Comparison of ENCODE assay signal across 1 cellular context in the genomic region with DNA sequence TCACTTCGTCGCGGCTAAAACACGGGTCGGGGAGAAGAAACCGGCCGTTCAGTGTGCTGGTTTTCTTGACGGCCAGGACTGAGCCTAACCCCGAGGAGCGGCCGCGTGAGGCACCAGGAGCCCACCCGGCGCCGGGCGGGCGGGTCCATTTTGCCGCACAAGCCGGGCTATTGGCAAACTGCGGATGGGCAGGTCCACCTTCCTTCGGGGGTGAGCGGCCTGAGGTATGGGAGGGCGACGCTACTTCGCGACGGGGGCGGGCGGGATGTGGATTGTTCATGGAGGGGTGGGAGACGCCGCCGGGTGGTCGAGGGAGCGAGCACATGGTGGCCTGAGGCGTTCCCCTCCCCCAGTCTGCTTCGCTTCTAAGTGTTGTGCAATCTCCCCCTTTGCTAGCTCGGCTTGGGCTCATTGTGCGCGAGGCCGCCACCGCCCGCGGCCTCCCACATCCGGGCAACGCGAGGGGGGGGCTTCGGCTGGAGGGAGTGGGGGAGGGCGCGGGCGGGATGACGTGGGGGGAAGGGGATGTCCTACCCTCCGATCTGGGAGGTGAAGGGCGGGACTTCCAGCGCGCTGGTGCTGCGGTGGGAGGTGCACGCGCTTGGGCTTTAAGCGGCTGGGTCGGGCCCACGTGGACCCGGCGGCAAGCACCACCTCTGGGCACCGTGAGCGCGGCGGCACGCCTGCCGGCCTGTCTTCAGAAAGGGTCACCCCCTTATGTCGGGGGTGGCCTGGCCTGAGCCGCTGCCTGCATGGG.
A peak's percentile ranks its signal among the peaks of the same experiment; 100 is the strongest.
TF ChIP-seq lines count a peak whose summit lies in the region.

No MANE protein-coding gene starts in this region.

TF ChIP-seq in WTC11, 78 proteins besides CTCF, POLR2A, EP300 and RAD21 (continued from another document and continues in another):
- TF ChIP-seq, protein P1, sequence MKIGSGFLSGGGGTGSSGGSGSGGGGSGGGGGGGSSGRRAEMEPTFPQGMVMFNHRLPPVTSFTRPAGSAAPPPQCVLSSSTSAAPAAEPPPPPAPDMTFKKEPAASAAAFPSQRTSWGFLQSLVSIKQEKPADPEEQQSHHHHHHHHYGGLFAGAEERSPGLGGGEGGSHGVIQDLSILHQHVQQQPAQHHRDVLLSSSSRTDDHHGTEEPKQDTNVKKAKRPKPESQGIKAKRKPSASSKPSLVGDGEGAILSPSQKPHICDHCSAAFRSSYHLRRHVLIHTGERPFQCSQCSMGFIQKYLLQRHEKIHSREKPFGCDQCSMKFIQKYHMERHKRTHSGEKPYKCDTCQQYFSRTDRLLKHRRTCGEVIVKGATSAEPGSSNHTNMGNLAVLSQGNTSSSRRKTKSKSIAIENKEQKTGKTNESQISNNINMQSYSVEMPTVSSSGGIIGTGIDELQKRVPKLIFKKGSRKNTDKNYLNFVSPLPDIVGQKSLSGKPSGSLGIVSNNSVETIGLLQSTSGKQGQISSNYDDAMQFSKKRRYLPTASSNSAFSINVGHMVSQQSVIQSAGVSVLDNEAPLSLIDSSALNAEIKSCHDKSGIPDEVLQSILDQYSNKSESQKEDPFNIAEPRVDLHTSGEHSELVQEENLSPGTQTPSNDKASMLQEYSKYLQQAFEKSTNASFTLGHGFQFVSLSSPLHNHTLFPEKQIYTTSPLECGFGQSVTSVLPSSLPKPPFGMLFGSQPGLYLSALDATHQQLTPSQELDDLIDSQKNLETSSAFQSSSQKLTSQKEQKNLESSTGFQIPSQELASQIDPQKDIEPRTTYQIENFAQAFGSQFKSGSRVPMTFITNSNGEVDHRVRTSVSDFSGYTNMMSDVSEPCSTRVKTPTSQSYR (CRISPR knock-in tag; IDR thresholded peaks at IDR 0.05) = peak; percentile 94
- TF ChIP-seq ZMAT4 (CRISPR knock-in tag; IDR thresholded peaks at IDR 0.05) (peak; percentile 32; the same call in 1 of the 2 replicates), RORB (CRISPR knock-in tag; IDR thresholded peaks at IDR 0.05) (0 out of 2 replicates have a peak, but pooled peaks have one; percentile 19), ZNF416 (CRISPR knock-in tag; IDR thresholded peaks at IDR 0.05) (no peak), ZBTB21 (CRISPR knock-in tag; IDR thresholded peaks at IDR 0.05; ENCODE audit: borderline replicate concordance) (0 out of 2 replicates have a peak, but pooled peaks have one; percentile 39), ETV6 (CRISPR knock-in tag; IDR thresholded peaks at IDR 0.05) (no peak), TP53 (CRISPR knock-in tag; IDR thresholded peaks at IDR 0.05) (0 out of 2 replicates have a peak, but pooled peaks have one; percentile 41), ATF1 (CRISPR knock-in tag; IDR thresholded peaks at IDR 0.05) (no peak), NR3C1 (CRISPR knock-in tag; conservative IDR thresholded peaks at IDR 0.05; ENCODE audit: low read depth) (no peak; the same call in 1 of the 2 replicates), MAX (CRISPR knock-in tag; IDR thresholded peaks at IDR 0.05) (peak; percentile 67; the same call in 1 of the 2 replicates), NFE2L1 (CRISPR knock-in tag; IDR thresholded peaks at IDR 0.05) (no peak), E2F1 (CRISPR knock-in tag; IDR thresholded peaks at IDR 0.05) (no peak), ATF3 (CRISPR knock-in tag; conservative IDR thresholded peaks at IDR 0.05) (peak; percentile 16; the same call in 1 of the 2 replicates), TEAD1 (CRISPR knock-in tag; IDR thresholded peaks at IDR 0.05) (no peak), RELA (CRISPR knock-in tag; IDR thresholded peaks at IDR 0.05; ENCODE audit: borderline replicate concordance) (0 out of 2 replicates have a peak, but pooled peaks have one; percentile 9), ZNF512 (CRISPR knock-in tag; IDR thresholded peaks at IDR 0.05; ENCODE audit: borderline replicate concordance) (no peak), CBFB (CRISPR knock-in tag; IDR thresholded peaks at IDR 0.05; ENCODE audit: low read depth) (no peak), NFATC4 (CRISPR knock-in tag; IDR thresholded peaks at IDR 0.05) (peak; percentile 10), CREB1 (CRISPR knock-in tag; IDR thresholded peaks at IDR 0.05) (0 out of 2 replicates have a peak, but pooled peaks have one; percentile 12), ZNF121 (CRISPR knock-in tag; IDR thresholded peaks at IDR 0.05) (no peak), USF2 (CRISPR knock-in tag; IDR thresholded peaks at IDR 0.05) (peak; percentile 32), JUN (CRISPR knock-in tag; IDR thresholded peaks at IDR 0.05) (no peak), STAT6 (CRISPR knock-in tag; conservative IDR thresholded peaks at IDR 0.05; ENCODE audit: low read depth) (no peak)
- TF ChIP-seq, protein P2, sequence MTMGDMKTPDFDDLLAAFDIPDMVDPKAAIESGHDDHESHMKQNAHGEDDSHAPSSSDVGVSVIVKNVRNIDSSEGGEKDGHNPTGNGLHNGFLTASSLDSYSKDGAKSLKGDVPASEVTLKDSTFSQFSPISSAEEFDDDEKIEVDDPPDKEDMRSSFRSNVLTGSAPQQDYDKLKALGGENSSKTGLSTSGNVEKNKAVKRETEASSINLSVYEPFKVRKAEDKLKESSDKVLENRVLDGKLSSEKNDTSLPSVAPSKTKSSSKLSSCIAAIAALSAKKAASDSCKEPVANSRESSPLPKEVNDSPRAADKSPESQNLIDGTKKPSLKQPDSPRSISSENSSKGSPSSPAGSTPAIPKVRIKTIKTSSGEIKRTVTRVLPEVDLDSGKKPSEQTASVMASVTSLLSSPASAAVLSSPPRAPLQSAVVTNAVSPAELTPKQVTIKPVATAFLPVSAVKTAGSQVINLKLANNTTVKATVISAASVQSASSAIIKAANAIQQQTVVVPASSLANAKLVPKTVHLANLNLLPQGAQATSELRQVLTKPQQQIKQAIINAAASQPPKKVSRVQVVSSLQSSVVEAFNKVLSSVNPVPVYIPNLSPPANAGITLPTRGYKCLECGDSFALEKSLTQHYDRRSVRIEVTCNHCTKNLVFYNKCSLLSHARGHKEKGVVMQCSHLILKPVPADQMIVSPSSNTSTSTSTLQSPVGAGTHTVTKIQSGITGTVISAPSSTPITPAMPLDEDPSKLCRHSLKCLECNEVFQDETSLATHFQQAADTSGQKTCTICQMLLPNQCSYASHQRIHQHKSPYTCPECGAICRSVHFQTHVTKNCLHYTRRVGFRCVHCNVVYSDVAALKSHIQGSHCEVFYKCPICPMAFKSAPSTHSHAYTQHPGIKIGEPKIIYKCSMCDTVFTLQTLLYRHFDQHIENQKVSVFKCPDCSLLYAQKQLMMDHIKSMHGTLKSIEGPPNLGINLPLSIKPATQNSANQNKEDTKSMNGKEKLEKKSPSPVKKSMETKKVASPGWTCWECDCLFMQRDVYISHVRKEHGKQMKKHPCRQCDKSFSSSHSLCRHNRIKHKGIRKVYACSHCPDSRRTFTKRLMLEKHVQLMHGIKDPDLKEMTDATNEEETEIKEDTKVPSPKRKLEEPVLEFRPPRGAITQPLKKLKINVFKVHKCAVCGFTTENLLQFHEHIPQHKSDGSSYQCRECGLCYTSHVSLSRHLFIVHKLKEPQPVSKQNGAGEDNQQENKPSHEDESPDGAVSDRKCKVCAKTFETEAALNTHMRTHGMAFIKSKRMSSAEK (CRISPR knock-in tag; IDR thresholded peaks at IDR 0.05; ENCODE audit: borderline replicate concordance) = no peak
- TF ChIP-seq, protein P3, sequence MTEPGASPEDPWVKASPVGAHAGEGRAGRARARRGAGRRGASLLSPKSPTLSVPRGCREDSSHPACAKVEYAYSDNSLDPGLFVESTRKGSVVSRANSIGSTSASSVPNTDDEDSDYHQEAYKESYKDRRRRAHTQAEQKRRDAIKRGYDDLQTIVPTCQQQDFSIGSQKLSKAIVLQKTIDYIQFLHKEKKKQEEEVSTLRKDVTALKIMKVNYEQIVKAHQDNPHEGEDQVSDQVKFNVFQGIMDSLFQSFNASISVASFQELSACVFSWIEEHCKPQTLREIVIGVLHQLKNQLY (CRISPR knock-in tag; IDR thresholded peaks at IDR 0.05) = no peak
- TF ChIP-seq, protein P4, sequence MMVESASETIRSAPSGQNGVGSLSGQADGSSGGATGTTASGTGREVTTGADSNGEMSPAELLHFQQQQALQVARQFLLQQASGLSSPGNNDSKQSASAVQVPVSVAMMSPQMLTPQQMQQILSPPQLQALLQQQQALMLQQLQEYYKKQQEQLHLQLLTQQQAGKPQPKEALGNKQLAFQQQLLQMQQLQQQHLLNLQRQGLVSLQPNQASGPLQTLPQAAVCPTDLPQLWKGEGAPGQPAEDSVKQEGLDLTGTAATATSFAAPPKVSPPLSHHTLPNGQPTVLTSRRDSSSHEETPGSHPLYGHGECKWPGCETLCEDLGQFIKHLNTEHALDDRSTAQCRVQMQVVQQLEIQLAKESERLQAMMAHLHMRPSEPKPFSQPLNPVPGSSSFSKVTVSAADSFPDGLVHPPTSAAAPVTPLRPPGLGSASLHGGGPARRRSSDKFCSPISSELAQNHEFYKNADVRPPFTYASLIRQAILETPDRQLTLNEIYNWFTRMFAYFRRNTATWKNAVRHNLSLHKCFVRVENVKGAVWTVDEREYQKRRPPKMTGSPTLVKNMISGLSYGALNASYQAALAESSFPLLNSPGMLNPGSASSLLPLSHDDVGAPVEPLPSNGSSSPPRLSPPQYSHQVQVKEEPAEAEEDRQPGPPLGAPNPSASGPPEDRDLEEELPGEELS (CRISPR knock-in tag; IDR thresholded peaks at IDR 0.05) = no peak; the same call in 1 of the 2 replicates
- TF ChIP-seq, protein P5, sequence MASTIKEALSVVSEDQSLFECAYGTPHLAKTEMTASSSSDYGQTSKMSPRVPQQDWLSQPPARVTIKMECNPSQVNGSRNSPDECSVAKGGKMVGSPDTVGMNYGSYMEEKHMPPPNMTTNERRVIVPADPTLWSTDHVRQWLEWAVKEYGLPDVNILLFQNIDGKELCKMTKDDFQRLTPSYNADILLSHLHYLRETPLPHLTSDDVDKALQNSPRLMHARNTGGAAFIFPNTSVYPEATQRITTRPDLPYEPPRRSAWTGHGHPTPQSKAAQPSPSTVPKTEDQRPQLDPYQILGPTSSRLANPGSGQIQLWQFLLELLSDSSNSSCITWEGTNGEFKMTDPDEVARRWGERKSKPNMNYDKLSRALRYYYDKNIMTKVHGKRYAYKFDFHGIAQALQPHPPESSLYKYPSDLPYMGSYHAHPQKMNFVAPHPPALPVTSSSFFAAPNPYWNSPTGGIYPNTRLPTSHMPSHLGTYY (CRISPR knock-in tag; IDR thresholded peaks at IDR 0.05) = no peak
